Comparison of ENCODE assay signal across 10 cellular contexts in the genomic region with DNA sequence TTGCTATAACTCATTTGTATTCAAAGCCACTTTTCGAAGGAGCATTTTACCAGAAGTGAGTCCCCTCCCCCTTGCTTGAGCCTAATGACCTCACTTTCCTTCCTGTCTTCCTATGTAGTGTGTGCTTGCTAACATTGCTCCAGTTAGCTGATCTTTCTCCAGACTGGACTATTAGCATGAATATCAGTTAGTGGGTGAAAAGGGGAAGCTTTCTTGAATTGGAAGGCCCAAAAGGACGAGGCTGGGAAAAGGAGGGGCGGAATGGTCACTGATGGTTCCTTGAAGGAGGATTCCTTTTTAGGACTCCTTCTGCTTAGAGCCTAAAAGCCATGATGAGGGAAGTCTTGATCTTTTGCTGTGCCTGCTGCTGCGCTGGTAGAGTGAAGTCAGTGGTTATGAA. TPM values are rescaled to one million over a fixed set of nuclear protein-coding genes. Genes with fewer than 3 reads are reported as not detected.
A peak's percentile ranks its signal among the peaks of the same experiment; 100 is the strongest.
DNase-seq lines count a peak whose midpoint lies in the region; ATAC-seq lines count a peak whose summit lies in the region.
"Had no signal": no experiment of that assay in that cellular context is flagged by ENCODE, and none has a peak within 500 bp of the region (broad histone marks: within the 10 kb centered on the region; RNA-seq: fewer than 3 reads in every experiment).

No MANE protein-coding gene starts in this region.

- peaks cover 15% of the 10 kb centered on the region for H3K4me1 Mint-ChIP-seq in activated CD4-positive, alpha-beta T cell treated with anti-CD3 and anti-CD28 coated beads, Interleukin-2, amount 10 ng/mL, durations not matched to agents 24 days and 14 days
- H3K4me1 Mint-ChIP-seq in stimulated activated effector memory CD8-positive, alpha-beta T cell treated with anti-CD3 and anti-CD28 coated beads, Interleukin-12 subunit alpha, Interleukin-12 subunit beta, amount 100 ng/mL, for 72 hours: peaks cover 24% of the 10 kb centered on the region
- peaks cover 22 to 26% of the 10 kb centered on the region in 2 donors for H3K4me1 Mint-ChIP-seq in immature natural killer cell

- peaks cover 15% of the 10 kb centered on the region for H3K36me3 Mint-ChIP-seq in activated CD4-positive, alpha-beta T cell treated with anti-CD3 and anti-CD28 coated beads, Interleukin-2, amount 10 ng/mL, durations not matched to agents 24 days and 14 days (ENCODE audit: low read depth)
- H3K36me3 Mint-ChIP-seq in stimulated activated effector memory CD8-positive, alpha-beta T cell treated with anti-CD3 and anti-CD28 coated beads, Interleukin-12 subunit alpha, Interleukin-12 subunit beta, amount 100 ng/mL, for 72 hours: peaks cover 66% of the 10 kb centered on the region
- H3K36me3 Mint-ChIP-seq in immature natural killer cell: peaks cover 11 to 19% (median 14%) of the 10 kb centered on the region in 3 donors

- H3K9me3 Mint-ChIP-seq in activated CD4-positive, alpha-beta T cell treated with anti-CD3 and anti-CD28 coated beads, Interleukin-2, amount 10 ng/mL, durations not matched to agents 24 days and 14 days: no peaks in the 10 kb centered on the region
- no peaks in the 10 kb centered on the region for H3K9me3 Mint-ChIP-seq in stimulated activated effector memory CD8-positive, alpha-beta T cell treated with anti-CD3 and anti-CD28 coated beads, Interleukin-12 subunit alpha, Interleukin-12 subunit beta, amount 100 ng/mL, for 72 hours
- H3K9me3 Mint-ChIP-seq in immature natural killer cell: no peaks in the 10 kb centered on the region

- ATAC-seq in left lobe of liver: peak; percentile 55
- no peak for ATAC-seq in stimulated activated effector memory CD8-positive, alpha-beta T cell treated with anti-CD3 and anti-CD28 coated beads, Interleukin-12 subunit alpha, Interleukin-12 subunit beta, amount 100 ng/mL, for 72 hours
- ATAC-seq: HCT116 had no signal

- intact Hi-C loops in activated CD4-positive, alpha-beta T cell treated with anti-CD3 and anti-CD28 coated beads, Interleukin-2, amount 10 ng/mL, durations not matched to agents 24 days and 14 days (cut with micrococcal nuclease): no loop called here

- no peaks in the 10 kb centered on the region for H3K27me3 Mint-ChIP-seq in activated CD4-positive, alpha-beta T cell treated with anti-CD3 and anti-CD28 coated beads, Interleukin-2, amount 10 ng/mL, durations not matched to agents 24 days and 14 days
- H3K27me3 Mint-ChIP-seq in immature natural killer cell (ENCODE audit: low read depth in 3 of 3): no peaks in the 10 kb centered on the region

- DNase-seq in activated CD4-positive, alpha-beta T cell treated with anti-CD3 and anti-CD28 coated beads, Interleukin-2, amount 10 ng/mL, durations not matched to agents 24 days and 14 days: no peak
- no peak for DNase-seq in activated CD4-positive, alpha-beta T cell treated with anti-CD3 and anti-CD28 coated beads, Interleukin-2, amount 50 U/mL, for 1 hour
- peak; percentile 26 for DNase-seq in amniotic epithelial cell (ENCODE audit: low read depth)
- DNase-seq in left lobe of liver (ENCODE audit: low spot score): no peak
- no peak for DNase-seq in stimulated activated effector memory CD8-positive, alpha-beta T cell treated with anti-CD3 and anti-CD28 coated beads, Interleukin-12 subunit alpha, Interleukin-12 subunit beta, amount 100 ng/mL, for 72 hours (ENCODE audit: low spot score in 2 of 2)
- no peak for DNase-seq in SK-N-DZ (ENCODE audit: low spot score)
- no peak for DNase-seq in COLO668 (lab: John Stamatoyannopoulos, UW; ENCODE audit: unreplicated experiment)
- no peak for DNase-seq in immature natural killer cell
- DNase-seq: activated T-cell treated with anti-CD3 and anti-CD28 coated beads for 4 hours had no signal

- peak overlapping the region; percentile 70 for H3K27ac Mint-ChIP-seq in activated CD4-positive, alpha-beta T cell treated with anti-CD3 and anti-CD28 coated beads, Interleukin-2, amount 10 ng/mL, durations not matched to agents 24 days and 14 days
- peak overlapping the region; percentile 33 for H3K27ac Mint-ChIP-seq in stimulated activated effector memory CD8-positive, alpha-beta T cell treated with anti-CD3 and anti-CD28 coated beads, Interleukin-12 subunit alpha, Interleukin-12 subunit beta, amount 100 ng/mL, for 72 hours
- H3K27ac Mint-ChIP-seq in immature natural killer cell: peak overlapping the region in 1 of 6 donors; percentile 28

- no peak overlapping the region for H3K4me3 Mint-ChIP-seq in activated CD4-positive, alpha-beta T cell treated with anti-CD3 and anti-CD28 coated beads, Interleukin-2, amount 10 ng/mL, durations not matched to agents 24 days and 14 days
- no peak overlapping the region for H3K4me3 Mint-ChIP-seq in stimulated activated effector memory CD8-positive, alpha-beta T cell treated with anti-CD3 and anti-CD28 coated beads, Interleukin-12 subunit alpha, Interleukin-12 subunit beta, amount 100 ng/mL, for 72 hours
- no peak overlapping the region for H3K4me3 Mint-ChIP-seq in immature natural killer cell

RNA-seq across cellular contexts. Expression of gene MAP3K3, which starts 11.9 kb away (rescaled TPM):
- 26.2 and 26.7 TPM in 2 replicates for total RNA-seq in activated CD4-positive, alpha-beta T cell treated with anti-CD3 and anti-CD28 coated beads, Interleukin-2, amount 10 ng/mL, durations not matched to agents 24 days and 14 days
- 11.6 TPM for total RNA-seq in left lobe of liver
- 26.6 and 28.1 TPM in 2 replicates for polyA plus RNA-seq in SK-N-DZ (2014; cell fraction: cytosol; rRNA removed)
- 41.0 and 61.6 TPM in 2 replicates for polyA plus RNA-seq in SK-N-DZ (2014; cell fraction: nucleus; rRNA removed)
- 10 to 100 TPM; 21.4 to 40.4 (median 31.9) TPM for polyA plus RNA-seq in immature natural killer cell

RNA-seq across cellular contexts. Expression of gene TACO1, which starts 33.5 kb away (rescaled TPM):
- 27.4 and 27.9 TPM in 2 replicates for total RNA-seq in activated CD4-positive, alpha-beta T cell treated with anti-CD3 and anti-CD28 coated beads, Interleukin-2, amount 10 ng/mL, durations not matched to agents 24 days and 14 days
- 47.9 TPM for total RNA-seq in left lobe of liver
- polyA plus RNA-seq in SK-N-DZ (2014; cell fraction: cytosol; rRNA removed): 21.5 and 26.4 TPM in 2 replicates
- polyA plus RNA-seq in SK-N-DZ (2014; cell fraction: nucleus; rRNA removed): 13.9 and 21.1 TPM in 2 replicates
- polyA plus RNA-seq in immature natural killer cell: 10 to 100 TPM; 10.9 to 19.9 (median 19.6) TPM
